In the genomic region with DNA sequence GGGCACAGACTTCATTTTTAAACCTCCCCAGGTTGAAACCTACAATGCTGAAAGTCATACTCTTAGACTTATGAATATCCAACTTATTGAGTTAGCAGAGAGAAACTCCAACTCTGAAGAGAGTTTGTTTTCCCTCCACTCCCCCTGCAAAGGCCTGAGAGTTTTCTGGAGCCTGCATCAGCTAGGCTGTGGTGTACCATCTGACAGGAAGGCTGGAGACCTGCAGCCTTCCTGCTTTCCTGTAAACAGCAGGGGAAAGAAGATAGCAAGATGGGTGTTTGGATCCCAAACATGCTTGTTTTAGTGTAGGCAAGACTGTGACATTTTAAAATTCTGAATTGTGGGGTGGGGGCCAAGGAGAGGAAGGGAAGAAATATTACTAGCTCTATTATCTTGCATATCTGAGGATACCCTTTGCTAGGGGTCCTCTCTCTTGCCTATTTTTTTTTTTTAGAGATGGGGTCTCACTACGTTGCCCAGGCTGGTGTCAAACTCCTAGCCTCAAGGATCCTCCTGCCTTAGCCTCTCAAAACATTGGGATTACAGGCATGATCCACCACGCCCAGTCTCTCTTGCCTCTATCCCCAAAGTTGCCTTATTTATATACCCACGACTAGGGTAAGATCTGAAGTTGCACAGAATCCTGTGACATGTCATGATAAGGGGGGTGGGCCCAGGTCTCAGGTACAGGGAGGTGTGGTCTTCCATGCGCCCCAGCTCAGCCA, we compare ENCODE assay signal across 1 cellular context.
TF ChIP-seq lines count a peak whose summit lies in the region.

No MANE protein-coding gene starts in this region.

TF ChIP-seq in A549, 52 proteins besides CTCF, POLR2A, EP300 and RAD21:
- no peak for TF ChIP-seq JUNB (IDR thresholded peaks at IDR 0.05)
- TF ChIP-seq NR3C1 (IDR thresholded peaks at IDR 0.05): no peak
